8 cellular contexts compared by ENCODE assay signal in the genomic region with DNA sequence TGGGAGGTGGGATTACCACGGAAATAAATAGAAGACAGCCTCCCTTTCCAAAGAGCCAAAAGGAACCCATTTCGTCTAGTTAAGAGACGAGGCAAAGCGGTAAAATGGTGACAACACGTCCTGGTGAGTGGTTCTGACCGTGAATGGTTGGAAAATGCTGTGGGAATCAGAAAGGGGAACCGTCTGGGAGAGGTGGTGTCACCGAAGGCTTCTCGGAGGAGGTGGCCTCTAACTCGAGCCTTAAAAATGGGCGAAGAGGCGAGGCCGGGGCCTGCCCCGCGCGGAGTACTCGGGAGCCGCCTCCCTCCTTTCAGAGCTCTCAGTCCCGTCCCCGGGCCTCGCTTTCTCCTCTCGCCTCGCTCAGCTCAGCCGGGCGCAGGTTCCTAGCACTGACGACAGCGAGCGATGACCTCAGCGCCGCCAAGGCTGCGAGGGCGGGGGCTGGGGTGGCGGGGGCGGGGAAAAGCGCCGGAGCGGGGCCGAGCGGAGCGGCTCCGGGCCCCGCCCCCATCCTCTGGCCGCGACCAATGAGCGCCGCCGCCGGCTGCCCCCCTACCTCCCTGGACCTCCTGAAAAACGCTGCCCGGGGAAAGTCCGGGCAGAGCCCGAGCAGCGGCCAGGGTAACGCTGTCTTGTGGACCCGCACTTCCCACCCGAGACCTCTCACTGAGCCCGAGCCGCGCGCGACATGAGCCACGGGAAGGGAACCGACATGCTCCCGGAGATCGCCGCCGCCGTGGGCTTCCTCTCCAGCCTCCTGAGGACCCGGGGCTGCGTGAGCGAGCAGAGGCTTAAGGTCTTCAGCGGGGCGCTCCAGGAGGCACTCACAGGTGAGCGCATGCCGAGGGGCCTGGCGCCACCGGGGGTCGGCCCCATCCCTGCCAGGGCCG. TPM values are rescaled to one million over a fixed set of nuclear protein-coding genes. Genes with fewer than 3 reads are reported as not detected.
DNase-seq lines count a peak whose midpoint lies in the region; ATAC-seq and TF ChIP-seq lines count a peak whose summit lies in the region.

Gene BTG2 (plus strand): TSS at position 601 of the 890 bp plus-strand sequence. CDS start 88 bp downstream, at position 689.

- H3K9me3 ChIP-seq in IMR-90 (ENCODE audit: control insufficient read depth, insufficient read depth, low read length) (no peaks in the 10 kb centered on the region), OCI-LY3 (ENCODE audit: insufficient read depth, low read length) (no peaks in the 10 kb centered on the region)

- peak within 1 kb of the TSS; percentile 81 for H3K27ac ChIP-seq in IMR-90 (ENCODE audit: insufficient read depth, low read length)
- H3K27ac ChIP-seq in OCI-LY3 (ENCODE audit: low read length): peak within 1 kb of the TSS; percentile 72

- peak; percentile 99 for TF ChIP-seq POLR2A in IMR-90 (IDR thresholded peaks at IDR 0.05; ENCODE audit: low read depth, low read length)

- peak within 1 kb of the TSS; percentile 95 for H3K14ac ChIP-seq in IMR-90 (replicated peaks; ENCODE audit: low read depth, low read length)

- H2BK120ac ChIP-seq in IMR-90 (ENCODE audit: low read depth, low read length): peak within 1 kb of the TSS; percentile 64

- TF ChIP-seq CTCF in IMR-90 (conservative IDR thresholded peaks at IDR 0.05; ENCODE audit: low read depth, low read length) (no peak), OCI-LY3 (IDR thresholded peaks at IDR 0.05; ENCODE audit: low read depth, low read length) (no peak)

- peaks cover 48% of the 10 kb centered on the region for H3K79me2 ChIP-seq in OCI-LY3 (ENCODE audit: low read length)

- H2BK15ac ChIP-seq in IMR-90 (ENCODE audit: low read depth, low read length): peak within 1 kb of the TSS; percentile 89

- peak within 1 kb of the TSS; percentile 78 for H4K91ac ChIP-seq in IMR-90 (ENCODE audit: insufficient read depth, low read depth, low read length)

- peaks cover 7% of the 10 kb centered on the region for H3K4me1 ChIP-seq in IMR-90 (ENCODE audit: control insufficient read depth, insufficient read depth, low read length)
- H3K4me1 ChIP-seq in OCI-LY3 (ENCODE audit: low read length): peaks cover 52% of the 10 kb centered on the region

- H3K36me3 ChIP-seq in IMR-90 (ENCODE audit: control insufficient read depth, insufficient read depth, low read length) (peaks cover 14% of the 10 kb centered on the region; the same call in 1 of the 2 replicates), OCI-LY3 (replicated peaks; ENCODE audit: low read depth, low read length) (peaks cover 43% of the 10 kb centered on the region)

- H3K4me3 ChIP-seq in IMR-90 (ENCODE audit: insufficient read depth, low read depth, low read length) (peak within 1 kb of the TSS; percentile 62), OCI-LY3 (ENCODE audit: low read length) (peak within 1 kb of the TSS; percentile 84)

- in situ Hi-C loops in IMR-90 (cut with MboI; ENCODE audit: low sequenced_read_pairs): no loop called here

- peaks cover 32% of the 10 kb centered on the region; the same call in 1 of the 2 replicates for H4K20me1 ChIP-seq in IMR-90 (ENCODE audit: insufficient read depth, low read length)
- H4K20me1 ChIP-seq in OCI-LY3 (ENCODE audit: insufficient read depth, low read length): peaks cover 46% of the 10 kb centered on the region

- H3K9me1 ChIP-seq in IMR-90 (ENCODE audit: insufficient read depth, low read length): no peaks in the 10 kb centered on the region

- H2AFZ ChIP-seq in IMR-90 (replicated peaks; ENCODE audit: low read length, poor library complexity): peak within 1 kb of the TSS; percentile 87
- no peak within 1 kb of the TSS; the same call in 1 of the 2 replicates for H2AFZ ChIP-seq in OCI-LY3 (ENCODE audit: low read depth, low read length)

- H3K9ac ChIP-seq in IMR-90 (ENCODE audit: low read depth, low read length) (peak within 1 kb of the TSS; percentile 63), OCI-LY3 (ENCODE audit: low read length) (peak within 1 kb of the TSS; percentile 98)

- H2AK9ac ChIP-seq in IMR-90 (replicated peaks; ENCODE audit: low read depth, low read length, poor library complexity): peak within 1 kb of the TSS; percentile 79

- H3K4me2 ChIP-seq in IMR-90 (ENCODE audit: low read depth, low read length) (peak within 1 kb of the TSS; percentile 85), OCI-LY3 (ENCODE audit: low read length) (peak within 1 kb of the TSS; percentile 96)

- peaks cover 18 to 34% of the 10 kb centered on the region in 2 experiments; a peak in 2 of 4 replicates for H3K79me1 ChIP-seq in IMR-90 (ENCODE audit: low read depth in 1 of 2, low read length in 2 of 2)

- BruUV-seq in IMR-90 (replicated peaks; lab: Mats Ljungman, UMichigan): no TSS peak

- peak within 1 kb of the TSS; percentile 72 for H2AK5ac ChIP-seq in IMR-90 (ENCODE audit: low read depth, low read length)

- CTCF ChIA-PET in IMR-90 (lab: Yijun Ruan, JAX): interaction anchor here (0.6 to 1.0 kb wide), 3 partner anchors 35 to 48 kb away, joined by 3 to 8 read pairs (median 4); no protein-coding TSS in a partner anchor

- H3K23ac ChIP-seq in IMR-90 (ENCODE audit: low read depth, low read length): peak within 1 kb of the TSS; percentile 88

- H4K5ac ChIP-seq in IMR-90 (ENCODE audit: low read depth, low read length): peak within 1 kb of the TSS; percentile 100

- intact Hi-C loops in IMR-90 (cut with micrococcal nuclease): loop anchor here (1.0 kb wide), 1 partner anchor 32 kb away; no protein-coding TSS in a partner anchor

- peak within 1 kb of the TSS; percentile 77 for H3K4ac ChIP-seq in IMR-90 (ENCODE audit: low read depth, low read length)

- peak within 1 kb of the TSS; percentile 12; the same call in 1 of the 2 replicates for H3K56ac ChIP-seq in IMR-90 (ENCODE audit: extremely low read depth, insufficient read depth, low read length)

- dilution Hi-C loops in IMR-90 (cut with HindIII; ENCODE audit: low sequenced_read_pairs, unreplicated experiment): no loop called here

- H3K18ac ChIP-seq in IMR-90 (ENCODE audit: low read depth, low read length): peak within 1 kb of the TSS; percentile 96

- POLR2A ChIA-PET in IMR-90 (lab: Charles Lee; ENCODE audit: unreplicated experiment): interaction anchor here (0.7 kb wide), 1 partner anchor 16 kb away, joined by 9 read pairs; no protein-coding TSS in a partner anchor

- H3K27me3 ChIP-seq in IMR-90 (ENCODE audit: control insufficient read depth, insufficient read depth, low read length) (peaks cover 15% of the 10 kb centered on the region), OCI-LY3 (ENCODE audit: low read depth, low read length) (no peaks in the 10 kb centered on the region)

- no peak for TF ChIP-seq RAD21 in IMR-90 (IDR thresholded peaks at IDR 0.05; ENCODE audit: low read length)

- 0 out of 2 replicates have a peak within 1 kb of the TSS, but pooled peaks have one; percentile 36 for H2BK20ac ChIP-seq in IMR-90 (ENCODE audit: low read depth, low read length)

- WGBS in IMR-90 (ENCODE audit: extremely low coverage in 2 of 2, insufficient read length in 1 of 2), 2 experiments: 3% methylated on average over 11 of the region's 79 CpGs; no CpG with 5 or more reads in 1 of the 2 experiments

- ATAC-seq in GM21528 (IDR thresholded peaks at IDR 0.05; ENCODE audit: low FRiP score, unreplicated experiment): peak; percentile 65
- peak; percentile 95 for ATAC-seq in IMR-90 (ENCODE audit: low read depth)

- DNase-seq in DMS 273 (lab: John Stamatoyannopoulos, UW; ENCODE audit: unreplicated experiment) (peak; percentile 96), IMR-90 (peak; percentile 86), activated T-cell treated with anti-CD3 and anti-CD28 coated beads for 24 hours (ENCODE audit: low read depth) (peak; percentile 86), epidermal melanocyte (ENCODE audit: insufficient read length, low spot score) (peak; percentile 92), middle frontal gyrus (ENCODE audit: extremely low spot score, low spot score) (peak; percentile 87)
- peak; percentile 85 to 88 for DNase-seq in stimulated activated CD8-positive, alpha-beta memory T cell treated with anti-CD3 and anti-CD28 coated beads, Interleukin-2, amount 100 ng/mL, for 48 hours (ENCODE audit: low read depth in 2 of 2)

- peak within 1 kb of the TSS; percentile 79 to 93 for H4K8ac ChIP-seq in IMR-90 (ENCODE audit: low read depth in 2 of 2, low read length in 2 of 2)

- H2BK5ac ChIP-seq in IMR-90 (ENCODE audit: low read depth, low read length, poor library complexity, severe bottlenecking): peak within 1 kb of the TSS; percentile 41

TF ChIP-seq in IMR-90, 13 proteins besides CTCF, POLR2A, EP300 and RAD21 (continues in another document):
- TF ChIP-seq USF2 (IDR thresholded peaks at IDR 0.05; ENCODE audit: low read depth, low read length) (no peak), MAZ (IDR thresholded peaks at IDR 0.05; ENCODE audit: borderline replicate concordance, low read depth, low read length) (peak; percentile 70; the same call in 1 of the 2 replicates), BHLHE40 (IDR thresholded peaks at IDR 0.05; ENCODE audit: low read depth, low read length) (no peak), CEBPB (IDR thresholded peaks at IDR 0.05; ENCODE audit: low read depth, low read length) (no peak), NFE2L2 (IDR thresholded peaks at IDR 0.05; ENCODE audit: low read depth, low read length) (no peak), RCOR1 (IDR thresholded peaks at IDR 0.05; ENCODE audit: insufficient replicate concordance, low read length) (no peak), RFX5 (IDR thresholded peaks at IDR 0.05; ENCODE audit: low read depth, low read length) (no peak), MAFK (IDR thresholded peaks at IDR 0.05; ENCODE audit: low read depth, low read length) (no peak), CHD1 (IDR thresholded peaks at IDR 0.05; ENCODE audit: low read depth, low read length) (peak; percentile 74; the same call in 1 of the 2 replicates), FOS (IDR thresholded peaks at IDR 0.05; ENCODE audit: low read depth, low read length) (no peak), SMC3 (IDR thresholded peaks at IDR 0.05; ENCODE audit: low read depth, low read length) (no peak), MXI1 (IDR thresholded peaks at IDR 0.05; ENCODE audit: borderline replicate concordance, low read depth, low read length) (no peak)

RNA-seq across cellular contexts. Expression of gene BTG2, which starts in this region (rescaled TPM):
- total RNA-seq in IMR-90 (2012; rRNA removed): 8.4 and 10.3 TPM in 2 replicates
- polyA plus RNA-seq in IMR-90 (2012; rRNA removed): 10.7 and 18.8 TPM in 2 replicates
- polyA plus RNA-seq in IMR-90 (2012; cell fraction: cytosol; rRNA removed): 4.9 and 23.6 TPM in 2 replicates
- 18.8 and 39.4 TPM in 2 replicates for polyA plus RNA-seq in IMR-90 (2012; cell fraction: nucleus; rRNA removed; ENCODE audit: low replicate concordance)

Comparison
In these comparisons a context has a peak if more than half of its experiments do, and no peak if none do; other contexts are left out.
1. Peak in every context shown above with its lines: DNase-seq, ATAC-seq, H3K4me3 ChIP-seq and H3K27ac ChIP-seq.